ENCODE assay signal across 20 cellular contexts in genomic region chr10:69508738-69509340, GRCh38.
"Had no signal": no experiment of that assay in that cellular context is flagged by ENCODE, and none has a peak within 500 bp of the region (broad histone marks: within the 10 kb centered on the region; RNA-seq: fewer than 3 reads in every experiment).

No MANE protein-coding gene starts in this region.

- H3K36me3 Mint-ChIP-seq: activated naive CD4-positive, alpha-beta T cell treated with anti-CD3 and anti-CD28 coated beads, Interleukin-2, amount 50 U/mL, for 72 hours; natural killer cell treated with Interleukin-12 subunit alpha and Interleukin-12 subunit beta and Interleukin-15 and Interleukin-18, amount 100 ng/mL, for 72 hours; stimulated activated naive B cell treated with anti-CD40 and anti-IgM and Interleukin-4, amounts not matched to agents 10 μg/mL and 1 μg/mL and 100 μg/mL, for 72 hours had no signal

- H3K27me3 ChIP-seq: adrenal gland, breast epithelium, gastroesophageal sphincter, sigmoid colon, upper lobe of left lung had no signal

- H3K27ac Mint-ChIP-seq: stimulated activated naive B cell treated with anti-CD40 and anti-IgM and Interleukin-4, amounts not matched to agents 10 μg/mL and 1 μg/mL and 100 μg/mL, for 72 hours had no signal

- DNase-seq: activated CD4-positive, alpha-beta T cell treated with anti-CD3 and anti-CD28 coated beads, Interleukin-2, amount 50 U/mL, for 1 hour; activated CD4-positive, CD25-positive, alpha-beta regulatory T cell treated with anti-CD3 and anti-CD28 coated beads, Interleukin-2, amount 50 U/mL, for 72 hours; activated gamma-delta T cell; activated T-cell treated with anti-CD3 and anti-CD28 coated beads, Interleukin-2, amount 50 U/mL, for 1 hour; effector CD4-positive, alpha-beta T cell; heart right ventricle; left colon; sigmoid colon; stimulated activated naive B cell treated with anti-CD40 and anti-IgM and Interleukin-4, amounts not matched to agents 10 μg/mL and 1 μg/mL and 100 μg/mL, for 72 hours; T-helper 2 cell; upper lobe of left lung had no signal

- ATAC-seq: gastroesophageal sphincter; left colon; natural killer cell treated with Interleukin-12 subunit alpha and Interleukin-12 subunit beta and Interleukin-15 and Interleukin-18, amount 100 ng/mL, for 72 hours had no signal

- H3K4me3 ChIP-seq: adrenal gland, breast epithelium, gastroesophageal sphincter, heart right ventricle, lung, sigmoid colon had no signal

- H3K4me3 Mint-ChIP-seq: natural killer cell treated with Interleukin-12 subunit alpha and Interleukin-12 subunit beta and Interleukin-15 and Interleukin-18, amount 100 ng/mL, for 72 hours; stimulated activated naive B cell treated with anti-CD40 and anti-IgM and Interleukin-4, amounts not matched to agents 10 μg/mL and 1 μg/mL and 100 μg/mL, for 72 hours had no signal

- H3K36me3 ChIP-seq: adrenal gland, breast epithelium, neutrophil, thoracic aorta had no signal

- H3K9me3 Mint-ChIP-seq: activated naive CD4-positive, alpha-beta T cell treated with anti-CD3 and anti-CD28 coated beads, Interleukin-2, amount 50 U/mL, for 72 hours; natural killer cell treated with Interleukin-12 subunit alpha and Interleukin-12 subunit beta and Interleukin-15 and Interleukin-18, amount 100 ng/mL, for 72 hours; stimulated activated naive B cell treated with anti-CD40 and anti-IgM and Interleukin-4, amounts not matched to agents 10 μg/mL and 1 μg/mL and 100 μg/mL, for 72 hours had no signal

- H3K9me3 ChIP-seq: adrenal gland, breast epithelium, gastroesophageal sphincter, heart right ventricle, neutrophil, sigmoid colon, thoracic aorta, upper lobe of left lung had no signal

- H3K27ac ChIP-seq: adrenal gland, breast epithelium, neutrophil, parathyroid adenoma, thoracic aorta had no signal

- H3K4me1 ChIP-seq: adrenal gland, breast epithelium, parathyroid adenoma had no signal
